ENCODE assay signal across 8 cellular contexts in genomic region chr1:211258756-211259595, GRCh38. TPM values are rescaled to one million over a fixed set of nuclear protein-coding genes. Genes with fewer than 3 reads are reported as not detected.
DNase-seq lines count a peak whose midpoint lies in the region; ATAC-seq and TF ChIP-seq lines count a peak whose summit lies in the region.

RCOR3 (plus strand) TSS chr1:211259366; CDS start chr1:211259561, 195 bp downstream.

- H3K36me3 ChIP-seq in thoracic aorta: no peaks in the 10 kb centered on the region

- no peaks in the 10 kb centered on the region for H3K27me3 Mint-ChIP-seq in activated naive CD4-positive, alpha-beta T cell treated with anti-CD3 and anti-CD28 coated beads, Interleukin-2, amount 50 U/mL, for 24 hours
- no peaks in the 10 kb centered on the region for H3K27me3 Mint-ChIP-seq in osteocyte (ENCODE audit: unreplicated experiment)

- peak within 1 kb of the TSS; percentile 96 for H3K4me3 Mint-ChIP-seq in activated naive CD4-positive, alpha-beta T cell treated with anti-CD3 and anti-CD28 coated beads, Interleukin-2, amount 50 U/mL, for 24 hours
- peak within 1 kb of the TSS; percentile 91 for H3K4me3 Mint-ChIP-seq in osteocyte (ENCODE audit: unreplicated experiment)

- no peaks in the 10 kb centered on the region for H3K27me3 ChIP-seq in thoracic aorta (replicated peaks; ENCODE audit: insufficient read depth)

- peak; percentile 93 for DNase-seq in NB4 (ENCODE audit: low read depth)
- no peak for DNase-seq in glomerular endothelial cell (ENCODE audit: extremely low read depth, low read depth, low spot score)
- DNase-seq in osteocyte (ENCODE audit: extremely low spot score, unreplicated experiment): peak; percentile 98
- DNase-seq in thoracic aorta (ENCODE audit: low spot score): peak; percentile 74

- peaks cover 16 to 29% of the 10 kb centered on the region in 2 donors for H3K4me1 ChIP-seq in thoracic aorta (ENCODE audit: control insufficient read depth in 1 of 2, low read depth in 2 of 2)

- peak; percentile 45 for TF ChIP-seq CTCF in NB4 (IDR thresholded peaks at IDR 0.05; ENCODE audit: low read depth, low read length)
- TF ChIP-seq CTCF in osteocyte (IDR thresholded peaks at IDR 0.05): peak; percentile 78
- TF ChIP-seq CTCF in thoracic aorta (IDR thresholded peaks at IDR 0.05): peak; percentile 29

- H3K4me3 ChIP-seq in NB4 (ENCODE audit: low read depth, low read length) (peak within 1 kb of the TSS; percentile 85), thoracic aorta (peak within 1 kb of the TSS; percentile 94)

- H3K9me3 ChIP-seq in thoracic aorta: no peaks in the 10 kb centered on the region

- H3K27ac Mint-ChIP-seq in activated naive CD4-positive, alpha-beta T cell treated with anti-CD3 and anti-CD28 coated beads, Interleukin-2, amount 50 U/mL, for 24 hours: peak within 1 kb of the TSS; percentile 95
- peak within 1 kb of the TSS; percentile 98 for H3K27ac Mint-ChIP-seq in osteocyte (ENCODE audit: unreplicated experiment)

- peak within 1 kb of the TSS; percentile 90 to 98 for H3K27ac ChIP-seq in thoracic aorta

- peaks cover 22% of the 10 kb centered on the region for H3K4me1 Mint-ChIP-seq in activated naive CD4-positive, alpha-beta T cell treated with anti-CD3 and anti-CD28 coated beads, Interleukin-2, amount 50 U/mL, for 24 hours
- H3K4me1 Mint-ChIP-seq in osteocyte (ENCODE audit: unreplicated experiment): peaks cover 31% of the 10 kb centered on the region

- ATAC-seq in HG02571 (IDR thresholded peaks at IDR 0.05; ENCODE audit: unreplicated experiment) (peak; percentile 64), SK-N-SH treated with all-trans-retinoic acid at 6 μM for 48 hours (peak; percentile 84), thoracic aorta (ENCODE audit: insufficient number of reproducible peaks, low FRiP score, low read depth) (peak; percentile 87)

- H3K9me3 Mint-ChIP-seq in activated naive CD4-positive, alpha-beta T cell treated with anti-CD3 and anti-CD28 coated beads, Interleukin-2, amount 50 U/mL, for 24 hours: no peaks in the 10 kb centered on the region
- H3K9me3 Mint-ChIP-seq in osteocyte (ENCODE audit: unreplicated experiment): no peaks in the 10 kb centered on the region

- TF ChIP-seq POLR2A in GM10847 (IDR thresholded peaks at IDR 0.05; ENCODE audit: extremely low read depth, insufficient read length) (peak; percentile 70), NB4 (IDR thresholded peaks at IDR 0.05; ENCODE audit: extremely low read depth, insufficient read length) (peak; percentile 41)

- H3K36me3 Mint-ChIP-seq in activated naive CD4-positive, alpha-beta T cell treated with anti-CD3 and anti-CD28 coated beads, Interleukin-2, amount 50 U/mL, for 24 hours: peaks cover 4% of the 10 kb centered on the region
- H3K36me3 Mint-ChIP-seq in osteocyte (ENCODE audit: unreplicated experiment): peaks cover 7% of the 10 kb centered on the region

TF ChIP-seq in SK-N-SH treated with all-trans-retinoic acid at 6 μM for 48 hours, 23 proteins besides CTCF, POLR2A, EP300 and RAD21 (continues in another document):
- TF ChIP-seq BACH2 (CRISPR knock-in tag; IDR thresholded peaks at IDR 0.05; ENCODE audit: borderline replicate concordance) (no peak), CREB5 (CRISPR knock-in tag; IDR thresholded peaks at IDR 0.05; ENCODE audit: low read depth) (no peak), CSDC2 (CRISPR knock-in tag; IDR thresholded peaks at IDR 0.05) (0 out of 2 replicates have a peak, but pooled peaks have one; percentile 44), ZNF8 (CRISPR knock-in tag; IDR thresholded peaks at IDR 0.05) (no peak), ZNF70 (CRISPR knock-in tag; IDR thresholded peaks at IDR 0.05) (no peak), PATZ1 (CRISPR knock-in tag; IDR thresholded peaks at IDR 0.05; ENCODE audit: borderline replicate concordance) (peak; percentile 88; the same call in 1 of the 2 replicates), ZNF565 (CRISPR knock-in tag; conservative IDR thresholded peaks at IDR 0.05; ENCODE audit: low read depth) (no peak), PPARA (CRISPR knock-in tag; IDR thresholded peaks at IDR 0.05; ENCODE audit: borderline replicate concordance) (no peak), POU6F1 (CRISPR knock-in tag; IDR thresholded peaks at IDR 0.05; ENCODE audit: borderline replicate concordance, low read depth) (no peak), GLIS3 (CRISPR knock-in tag; IDR thresholded peaks at IDR 0.05) (0 out of 2 replicates have a peak, but pooled peaks have one; percentile 82), OSR1 (CRISPR knock-in tag; IDR thresholded peaks at IDR 0.05) (no peak), TSHZ2 (CRISPR knock-in tag; IDR thresholded peaks at IDR 0.05) (no peak; the same call in 1 of the 2 replicates), TCF4 (CRISPR knock-in tag; IDR thresholded peaks at IDR 0.05; ENCODE audit: borderline replicate concordance) (no peak), TOX (CRISPR knock-in tag; IDR thresholded peaks at IDR 0.05; ENCODE audit: borderline replicate concordance) (no peak)

RNA-seq across cellular contexts. Expression of gene RCOR3, which starts in this region (rescaled TPM):
- total RNA-seq in glomerular endothelial cell (16.6 and 21.9 TPM in 2 replicates), osteocyte (51.0 and 54.6 TPM in 2 replicates), thoracic aorta (10 to 100 TPM; 59.2 to 70.3 TPM)
